ENCODE assay signal across 1 cellular context in the genomic region with DNA sequence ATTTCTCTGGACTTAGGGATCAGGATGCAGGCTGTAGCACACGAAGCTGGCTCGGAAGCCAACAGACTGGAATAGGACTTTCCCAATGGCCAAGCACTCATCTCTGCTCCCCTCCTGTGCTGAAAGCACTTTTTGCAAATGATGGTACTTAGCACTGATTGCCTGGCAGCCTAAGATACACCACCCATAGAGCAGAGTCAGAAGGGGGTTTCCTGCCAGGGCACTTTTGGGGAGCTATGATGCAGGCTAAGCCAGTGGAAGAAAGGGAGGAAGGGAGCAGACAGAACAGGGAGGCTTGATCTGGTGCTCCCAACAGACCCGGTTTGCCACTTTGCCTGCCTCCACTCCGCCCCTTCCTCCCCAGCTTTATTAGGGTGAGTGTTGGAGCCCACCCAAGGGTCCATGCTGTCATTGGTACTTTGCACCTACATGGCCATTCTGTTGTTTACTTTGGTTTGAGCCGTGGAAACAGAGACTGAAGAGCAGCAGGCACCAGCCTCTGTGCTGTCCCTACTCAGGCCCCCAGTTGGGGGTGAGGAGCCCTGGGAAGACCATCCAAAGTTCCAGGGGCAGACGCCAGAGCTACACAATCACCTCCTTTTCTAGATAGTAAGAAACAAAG.
A peak's percentile ranks its signal among the peaks of the same experiment; 100 is the strongest.
TF ChIP-seq lines count a peak whose summit lies in the region.

No MANE protein-coding gene starts in this region.

TF ChIP-seq in HepG2, 621 proteins besides CTCF, POLR2A, EP300 and RAD21 (continued from another document and continues in another):
- no peak for TF ChIP-seq PTBP1 (IDR thresholded peaks at IDR 0.05; ENCODE audit: low read depth, low read length, poor library complexity, severe bottlenecking)
- no peak; the same call in 1 of the 2 replicates for TF ChIP-seq HDAC2 (CRISPR knock-in tag; IDR thresholded peaks at IDR 0.05)
- 0 out of 2 replicates have a peak, but pooled peaks have one; percentile 49 for TF ChIP-seq KDM6A (CRISPR knock-in tag; IDR thresholded peaks at IDR 0.05; ENCODE audit: low read depth)
- peak; percentile 78 for TF ChIP-seq ZMYM3 (CRISPR knock-in tag; IDR thresholded peaks at IDR 0.05)
- TF ChIP-seq, protein P1, sequence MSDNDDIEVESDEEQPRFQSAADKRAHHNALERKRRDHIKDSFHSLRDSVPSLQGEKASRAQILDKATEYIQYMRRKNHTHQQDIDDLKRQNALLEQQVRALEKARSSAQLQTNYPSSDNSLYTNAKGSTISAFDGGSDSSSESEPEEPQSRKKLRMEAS (IDR thresholded peaks at IDR 0.05), result 0 out of 2 replicates have a peak, but pooled peaks have one; percentile 23
- TF ChIP-seq, protein P2, sequence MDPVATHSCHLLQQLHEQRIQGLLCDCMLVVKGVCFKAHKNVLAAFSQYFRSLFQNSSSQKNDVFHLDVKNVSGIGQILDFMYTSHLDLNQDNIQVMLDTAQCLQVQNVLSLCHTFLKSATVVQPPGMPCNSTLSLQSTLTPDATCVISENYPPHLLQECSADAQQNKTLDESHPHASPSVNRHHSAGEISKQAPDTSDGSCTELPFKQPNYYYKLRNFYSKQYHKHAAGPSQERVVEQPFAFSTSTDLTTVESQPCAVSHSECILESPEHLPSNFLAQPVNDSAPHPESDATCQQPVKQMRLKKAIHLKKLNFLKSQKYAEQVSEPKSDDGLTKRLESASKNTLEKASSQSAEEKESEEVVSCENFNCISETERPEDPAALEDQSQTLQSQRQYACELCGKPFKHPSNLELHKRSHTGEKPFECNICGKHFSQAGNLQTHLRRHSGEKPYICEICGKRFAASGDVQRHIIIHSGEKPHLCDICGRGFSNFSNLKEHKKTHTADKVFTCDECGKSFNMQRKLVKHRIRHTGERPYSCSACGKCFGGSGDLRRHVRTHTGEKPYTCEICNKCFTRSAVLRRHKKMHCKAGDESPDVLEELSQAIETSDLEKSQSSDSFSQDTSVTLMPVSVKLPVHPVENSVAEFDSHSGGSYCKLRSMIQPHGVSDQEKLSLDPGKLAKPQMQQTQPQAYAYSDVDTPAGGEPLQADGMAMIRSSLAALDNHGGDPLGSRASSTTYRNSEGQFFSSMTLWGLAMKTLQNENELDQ (CRISPR knock-in tag; IDR thresholded peaks at IDR 0.05; ENCODE audit: borderline replicate concordance), result no peak
- TF ChIP-seq, protein P3, sequence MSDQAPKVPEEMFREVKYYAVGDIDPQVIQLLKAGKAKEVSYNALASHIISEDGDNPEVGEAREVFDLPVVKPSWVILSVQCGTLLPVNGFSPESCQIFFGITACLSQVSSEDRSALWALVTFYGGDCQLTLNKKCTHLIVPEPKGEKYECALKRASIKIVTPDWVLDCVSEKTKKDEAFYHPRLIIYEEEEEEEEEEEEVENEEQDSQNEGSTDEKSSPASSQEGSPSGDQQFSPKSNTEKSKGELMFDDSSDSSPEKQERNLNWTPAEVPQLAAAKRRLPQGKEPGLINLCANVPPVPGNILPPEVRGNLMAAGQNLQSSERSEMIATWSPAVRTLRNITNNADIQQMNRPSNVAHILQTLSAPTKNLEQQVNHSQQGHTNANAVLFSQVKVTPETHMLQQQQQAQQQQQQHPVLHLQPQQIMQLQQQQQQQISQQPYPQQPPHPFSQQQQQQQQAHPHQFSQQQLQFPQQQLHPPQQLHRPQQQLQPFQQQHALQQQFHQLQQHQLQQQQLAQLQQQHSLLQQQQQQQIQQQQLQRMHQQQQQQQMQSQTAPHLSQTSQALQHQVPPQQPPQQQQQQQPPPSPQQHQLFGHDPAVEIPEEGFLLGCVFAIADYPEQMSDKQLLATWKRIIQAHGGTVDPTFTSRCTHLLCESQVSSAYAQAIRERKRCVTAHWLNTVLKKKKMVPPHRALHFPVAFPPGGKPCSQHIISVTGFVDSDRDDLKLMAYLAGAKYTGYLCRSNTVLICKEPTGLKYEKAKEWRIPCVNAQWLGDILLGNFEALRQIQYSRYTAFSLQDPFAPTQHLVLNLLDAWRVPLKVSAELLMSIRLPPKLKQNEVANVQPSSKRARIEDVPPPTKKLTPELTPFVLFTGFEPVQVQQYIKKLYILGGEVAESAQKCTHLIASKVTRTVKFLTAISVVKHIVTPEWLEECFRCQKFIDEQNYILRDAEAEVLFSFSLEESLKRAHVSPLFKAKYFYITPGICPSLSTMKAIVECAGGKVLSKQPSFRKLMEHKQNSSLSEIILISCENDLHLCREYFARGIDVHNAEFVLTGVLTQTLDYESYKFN (CRISPR knock-in tag; conservative IDR thresholded peaks at IDR 0.05), result peak; percentile 90
- TF ChIP-seq, protein P4, sequence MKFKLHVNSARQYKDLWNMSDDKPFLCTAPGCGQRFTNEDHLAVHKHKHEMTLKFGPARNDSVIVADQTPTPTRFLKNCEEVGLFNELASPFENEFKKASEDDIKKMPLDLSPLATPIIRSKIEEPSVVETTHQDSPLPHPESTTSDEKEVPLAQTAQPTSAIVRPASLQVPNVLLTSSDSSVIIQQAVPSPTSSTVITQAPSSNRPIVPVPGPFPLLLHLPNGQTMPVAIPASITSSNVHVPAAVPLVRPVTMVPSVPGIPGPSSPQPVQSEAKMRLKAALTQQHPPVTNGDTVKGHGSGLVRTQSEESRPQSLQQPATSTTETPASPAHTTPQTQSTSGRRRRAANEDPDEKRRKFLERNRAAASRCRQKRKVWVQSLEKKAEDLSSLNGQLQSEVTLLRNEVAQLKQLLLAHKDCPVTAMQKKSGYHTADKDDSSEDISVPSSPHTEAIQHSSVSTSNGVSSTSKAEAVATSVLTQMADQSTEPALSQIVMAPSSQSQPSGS (CRISPR knock-in tag; IDR thresholded peaks at IDR 0.05), result 0 out of 2 replicates have a peak, but pooled peaks have one; percentile 24
- TF ChIP-seq TARDBP (CRISPR knock-in tag; IDR thresholded peaks at IDR 0.05), result 0 out of 2 replicates have a peak, but pooled peaks have one; percentile 13
- no peak for TF ChIP-seq ZNF619 (CRISPR knock-in tag; IDR thresholded peaks at IDR 0.05)
- TF ChIP-seq MTA1 (CRISPR knock-in tag; IDR thresholded peaks at IDR 0.05; ENCODE audit: borderline replicate concordance), result peak; percentile 62; the same call in 1 of the 2 replicates
- no peak for TF ChIP-seq ESRRA (CRISPR knock-in tag; IDR thresholded peaks at IDR 0.05; ENCODE audit: low read depth)
- TF ChIP-seq ZNF205 (CRISPR knock-in tag; IDR thresholded peaks at IDR 0.05), result no peak
- peak; percentile 72; the same call in 1 of the 2 replicates for TF ChIP-seq ZNF644 (CRISPR knock-in tag; IDR thresholded peaks at IDR 0.05; ENCODE audit: low read depth)
- peak; percentile 88 for TF ChIP-seq ZNF768 (CRISPR knock-in tag; IDR thresholded peaks at IDR 0.05)
- TF ChIP-seq, protein P5, sequence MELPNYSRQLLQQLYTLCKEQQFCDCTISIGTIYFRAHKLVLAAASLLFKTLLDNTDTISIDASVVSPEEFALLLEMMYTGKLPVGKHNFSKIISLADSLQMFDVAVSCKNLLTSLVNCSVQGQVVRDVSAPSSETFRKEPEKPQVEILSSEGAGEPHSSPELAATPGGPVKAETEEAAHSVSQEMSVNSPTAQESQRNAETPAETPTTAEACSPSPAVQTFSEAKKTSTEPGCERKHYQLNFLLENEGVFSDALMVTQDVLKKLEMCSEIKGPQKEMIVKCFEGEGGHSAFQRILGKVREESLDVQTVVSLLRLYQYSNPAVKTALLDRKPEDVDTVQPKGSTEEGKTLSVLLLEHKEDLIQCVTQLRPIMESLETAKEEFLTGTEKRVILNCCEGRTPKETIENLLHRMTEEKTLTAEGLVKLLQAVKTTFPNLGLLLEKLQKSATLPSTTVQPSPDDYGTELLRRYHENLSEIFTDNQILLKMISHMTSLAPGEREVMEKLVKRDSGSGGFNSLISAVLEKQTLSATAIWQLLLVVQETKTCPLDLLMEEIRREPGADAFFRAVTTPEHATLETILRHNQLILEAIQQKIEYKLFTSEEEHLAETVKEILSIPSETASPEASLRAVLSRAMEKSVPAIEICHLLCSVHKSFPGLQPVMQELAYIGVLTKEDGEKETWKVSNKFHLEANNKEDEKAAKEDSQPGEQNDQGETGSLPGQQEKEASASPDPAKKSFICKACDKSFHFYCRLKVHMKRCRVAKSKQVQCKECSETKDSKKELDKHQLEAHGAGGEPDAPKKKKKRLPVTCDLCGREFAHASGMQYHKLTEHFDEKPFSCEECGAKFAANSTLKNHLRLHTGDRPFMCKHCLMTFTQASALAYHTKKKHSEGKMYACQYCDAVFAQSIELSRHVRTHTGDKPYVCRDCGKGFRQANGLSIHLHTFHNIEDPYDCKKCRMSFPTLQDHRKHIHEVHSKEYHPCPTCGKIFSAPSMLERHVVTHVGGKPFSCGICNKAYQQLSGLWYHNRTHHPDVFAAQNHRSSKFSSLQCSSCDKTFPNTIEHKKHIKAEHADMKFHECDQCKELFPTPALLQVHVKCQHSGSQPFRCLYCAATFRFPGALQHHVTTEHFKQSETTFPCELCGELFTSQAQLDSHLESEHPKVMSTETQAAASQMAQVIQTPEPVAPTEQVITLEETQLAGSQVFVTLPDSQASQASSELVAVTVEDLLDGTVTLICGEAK (IDR thresholded peaks at IDR 0.05), result no peak
- TF ChIP-seq, protein P5 (CRISPR knock-in tag; IDR thresholded peaks at IDR 0.05), result peak; percentile 80; the same call in 1 of the 2 replicates
- no peak for TF ChIP-seq SMYD3 (CRISPR knock-in tag; IDR thresholded peaks at IDR 0.05)
- TF ChIP-seq EED (CRISPR knock-in tag; IDR thresholded peaks at IDR 0.05), result 0 out of 2 replicates have a peak, but pooled peaks have one; percentile 22
- no peak for TF ChIP-seq ZNF577 (CRISPR knock-in tag; IDR thresholded peaks at IDR 0.05; ENCODE audit: borderline replicate concordance, low read depth)
- TF ChIP-seq ZNF441 (CRISPR knock-in tag; IDR thresholded peaks at IDR 0.05; ENCODE audit: borderline replicate concordance), result peak; percentile 48; the same call in 1 of the 2 replicates
- TF ChIP-seq, protein P6, sequence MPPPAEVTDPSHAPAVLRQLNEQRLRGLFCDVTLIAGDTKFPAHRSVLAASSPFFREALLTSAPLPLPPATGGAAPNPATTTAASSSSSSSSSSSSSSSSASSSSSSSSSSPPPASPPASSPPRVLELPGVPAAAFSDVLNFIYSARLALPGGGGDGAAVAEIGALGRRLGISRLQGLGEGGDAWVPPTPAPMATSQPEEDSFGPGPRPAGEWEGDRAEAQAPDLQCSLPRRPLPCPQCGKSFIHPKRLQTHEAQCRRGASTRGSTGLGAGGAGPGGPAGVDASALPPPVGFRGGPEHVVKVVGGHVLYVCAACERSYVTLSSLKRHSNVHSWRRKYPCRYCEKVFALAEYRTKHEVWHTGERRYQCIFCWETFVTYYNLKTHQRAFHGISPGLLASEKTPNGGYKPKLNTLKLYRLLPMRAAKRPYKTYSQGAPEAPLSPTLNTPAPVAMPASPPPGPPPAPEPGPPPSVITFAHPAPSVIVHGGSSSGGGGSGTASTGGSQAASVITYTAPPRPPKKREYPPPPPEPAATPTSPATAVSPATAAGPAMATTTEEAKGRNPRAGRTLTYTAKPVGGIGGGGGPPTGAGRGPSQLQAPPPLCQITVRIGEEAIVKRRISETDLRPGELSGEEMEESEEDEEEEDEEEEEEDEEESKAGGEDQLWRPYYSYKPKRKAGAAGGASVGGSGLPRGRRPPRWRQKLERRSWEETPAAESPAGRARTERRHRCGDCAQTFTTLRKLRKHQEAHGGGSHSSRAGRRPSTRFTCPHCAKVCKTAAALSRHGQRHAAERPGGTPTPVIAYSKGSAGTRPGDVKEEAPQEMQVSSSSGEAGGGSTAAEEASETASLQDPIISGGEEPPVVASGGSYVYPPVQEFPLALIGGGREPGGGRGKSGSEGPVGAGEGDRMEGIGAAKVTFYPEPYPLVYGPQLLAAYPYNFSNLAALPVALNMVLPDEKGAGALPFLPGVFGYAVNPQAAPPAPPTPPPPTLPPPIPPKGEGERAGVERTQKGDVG (CRISPR knock-in tag; IDR thresholded peaks at IDR 0.05; ENCODE audit: borderline replicate concordance), result no peak
- TF ChIP-seq, protein P7, sequence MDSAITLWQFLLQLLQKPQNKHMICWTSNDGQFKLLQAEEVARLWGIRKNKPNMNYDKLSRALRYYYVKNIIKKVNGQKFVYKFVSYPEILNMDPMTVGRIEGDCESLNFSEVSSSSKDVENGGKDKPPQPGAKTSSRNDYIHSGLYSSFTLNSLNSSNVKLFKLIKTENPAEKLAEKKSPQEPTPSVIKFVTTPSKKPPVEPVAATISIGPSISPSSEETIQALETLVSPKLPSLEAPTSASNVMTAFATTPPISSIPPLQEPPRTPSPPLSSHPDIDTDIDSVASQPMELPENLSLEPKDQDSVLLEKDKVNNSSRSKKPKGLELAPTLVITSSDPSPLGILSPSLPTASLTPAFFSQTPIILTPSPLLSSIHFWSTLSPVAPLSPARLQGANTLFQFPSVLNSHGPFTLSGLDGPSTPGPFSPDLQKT (CRISPR knock-in tag; IDR thresholded peaks at IDR 0.05; ENCODE audit: borderline replicate concordance), result no peak
- no peak for TF ChIP-seq GZF1 (CRISPR knock-in tag; IDR thresholded peaks at IDR 0.05)
- no peak for TF ChIP-seq HHEX (CRISPR knock-in tag; IDR thresholded peaks at IDR 0.05)
- TF ChIP-seq, protein P8, sequence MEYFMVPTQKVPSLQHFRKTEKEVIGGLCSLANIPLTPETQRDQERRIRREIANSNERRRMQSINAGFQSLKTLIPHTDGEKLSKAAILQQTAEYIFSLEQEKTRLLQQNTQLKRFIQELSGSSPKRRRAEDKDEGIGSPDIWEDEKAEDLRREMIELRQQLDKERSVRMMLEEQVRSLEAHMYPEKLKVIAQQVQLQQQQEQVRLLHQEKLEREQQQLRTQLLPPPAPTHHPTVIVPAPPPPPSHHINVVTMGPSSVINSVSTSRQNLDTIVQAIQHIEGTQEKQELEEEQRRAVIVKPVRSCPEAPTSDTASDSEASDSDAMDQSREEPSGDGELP (IDR thresholded peaks at IDR 0.05; ENCODE audit: borderline replicate concordance, low read depth), result no peak
- TF ChIP-seq ZNF333 (CRISPR knock-in tag; IDR thresholded peaks at IDR 0.05; ENCODE audit: borderline replicate concordance), result no peak
- TF ChIP-seq PHF20 (CRISPR knock-in tag; IDR thresholded peaks at IDR 0.05), result 0 out of 2 replicates have a peak, but pooled peaks have one; percentile 20
- peak; percentile 41; the same call in 1 of the 2 replicates for TF ChIP-seq SPEN (CRISPR knock-in tag; IDR thresholded peaks at IDR 0.05; ENCODE audit: low read depth)
- TF ChIP-seq POGZ (CRISPR knock-in tag; IDR thresholded peaks at IDR 0.05), result 0 out of 2 replicates have a peak, but pooled peaks have one; percentile 25
